ENCODE assay signal across 9 cellular contexts in the genomic region with DNA sequence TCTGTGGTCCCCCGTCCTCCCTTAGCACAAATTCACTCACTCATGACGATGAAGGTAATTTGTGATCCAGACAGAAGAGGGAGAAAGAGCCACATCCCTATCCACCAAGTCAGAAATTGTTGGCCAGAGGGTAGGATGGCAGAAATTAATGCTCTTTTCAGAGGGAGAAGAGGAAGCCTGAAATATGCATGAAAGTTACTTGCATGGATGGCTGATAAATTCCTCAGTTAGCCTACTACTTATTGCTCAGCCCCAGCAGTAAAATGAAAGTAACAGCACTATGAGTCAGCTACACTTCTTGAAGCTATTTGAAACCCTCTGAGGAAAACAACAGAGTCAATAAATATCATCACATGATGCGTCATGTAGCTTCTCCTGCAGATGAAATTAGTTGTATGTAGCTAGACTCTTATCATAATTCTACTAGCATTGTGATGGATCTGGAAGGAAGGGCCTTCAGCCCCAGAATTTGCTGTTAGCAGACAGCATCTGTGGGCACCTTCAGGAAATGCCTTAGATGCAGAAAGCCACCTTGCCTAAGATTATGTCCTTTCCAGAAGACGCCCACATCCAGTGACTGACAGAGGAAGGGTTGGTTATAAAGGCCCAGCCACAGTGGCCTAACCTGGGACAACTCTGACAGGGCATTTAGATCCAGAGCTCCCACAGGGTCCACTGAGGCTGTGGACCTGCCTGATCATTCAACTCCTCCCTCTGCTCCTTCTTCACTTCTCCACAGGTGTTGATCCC.
DNase-seq lines count a peak whose midpoint lies in the region; ATAC-seq and TF ChIP-seq lines count a peak whose summit lies in the region.
"Had no signal": no experiment of that assay in that cellular context is flagged by ENCODE, and none has a peak within 500 bp of the region (broad histone marks: within the 10 kb centered on the region; RNA-seq: fewer than 3 reads in every experiment).

No MANE protein-coding gene starts in this region.

- H3K9me3 Mint-ChIP-seq in GM23338 = no peaks in the 10 kb centered on the region

- POLR2A ChIA-PET in PC-3 (lab: Charles Lee; ENCODE audit: unreplicated experiment) = interaction anchor here (0.6 kb wide), 1 partner anchor 117 kb away, joined by 5 read pairs; no protein-coding TSS in a partner anchor

- no peak for TF ChIP-seq CTCF in GM13977 (IDR thresholded peaks at IDR 0.05; ENCODE audit: extremely low read depth, insufficient read depth, missing control alignments)
- peak in 1 of 2 experiments; percentile 36; a peak in 2 of 4 replicates for TF ChIP-seq CTCF in GM23338 (conservative IDR thresholded peaks at IDR 0.05; ENCODE audit: low read depth in 2 of 2)
- TF ChIP-seq CTCF in PC-3 (conservative IDR thresholded peaks at IDR 0.05; ENCODE audit: low read depth, low read length) = peak; percentile 28; the same call in 1 of the 2 replicates
- peak; percentile 41 for TF ChIP-seq CTCF in fibroblast of villous mesenchyme (IDR thresholded peaks at IDR 0.05; ENCODE audit: insufficient read depth, low read depth, low read length)

- no peak overlapping the region for H3K4me3 Mint-ChIP-seq in GM23338

- no peaks in the 10 kb centered on the region for H4K20me1 ChIP-seq in GM23338 (replicated peaks; ENCODE audit: insufficient read depth)
- H4K20me1 ChIP-seq in PC-3 (ENCODE audit: low read length) = no peaks in the 10 kb centered on the region

- no peaks in the 10 kb centered on the region for H3K27me3 Mint-ChIP-seq in GM23338 (ENCODE audit: insufficient read depth, low read depth, poor library complexity)

- peaks cover 5% of the 10 kb centered on the region; the same call in 1 of the 2 replicates for H3K9me2 ChIP-seq in GM23338 (ENCODE audit: insufficient read depth)
- no peaks in the 10 kb centered on the region for H3K9me2 ChIP-seq in PC-3 (replicated peaks; ENCODE audit: low read length)

- intact Hi-C loops in PC-3 (cut with micrococcal nuclease) = loop anchor here (2.0 to 5.0 kb wide), 5 partner anchors 50 to 209 kb away; partner anchors contain the start of gene FEM1C

- H2AFZ ChIP-seq in GM23338 = 0 out of 2 replicates have a peak overlapping the region, but pooled peaks have one; percentile 5
- H2AFZ ChIP-seq in PC-3 (ENCODE audit: low read length) = no peak overlapping the region

- H3F3A ChIP-seq in GM23338 (replicated peaks; ENCODE audit: low read depth) (no peaks in the 10 kb centered on the region), PC-3 (ENCODE audit: low read length, unreplicated experiment) (no peaks in the 10 kb centered on the region)

- in situ Hi-C loops in GM13977 (cut with MboI; ENCODE audit: low pct_unique_long_range_greater_than_20kb, low sequenced_read_pairs, unreplicated experiment) = no loop called here

- CTCF ChIA-PET in PC-3 (lab: Charles Lee) = interaction anchor here (0.5 to 0.9 kb wide), 2 partner anchors 38 to 195 kb away, joined by 3 to 5 read pairs; no protein-coding TSS in a partner anchor

- H3K4me2 ChIP-seq in GM23338 = no peak overlapping the region
- H3K4me2 ChIP-seq in PC-3 (ENCODE audit: low read length) = peak overlapping the region; percentile 65

- H3K36me3 Mint-ChIP-seq in GM23338 (ENCODE audit: low read depth) = no peaks in the 10 kb centered on the region

- H3K9ac ChIP-seq in PC-3 (ENCODE audit: low read length) = no peak overlapping the region

- DNase-seq in GM13977 (ENCODE audit: low spot score) (peak; percentile 34), GM23338 (ENCODE audit: low spot score) (no peak), PC-3 (peak; percentile 86), fibroblast of villous mesenchyme (ENCODE audit: low read depth) (peak; percentile 90), superior temporal gyrus (ENCODE audit: extremely low spot score) (peak; percentile 43), NCI-H2171 (lab: John Stamatoyannopoulos, UW) (no peak), NCI-H446 treated with DMSO at 0.1 percent for 48 hours (lab: John Stamatoyannopoulos, UW) (no peak)
- no peak for DNase-seq in effector CD8-positive, alpha-beta T cell (lab: John Stamatoyannopoulos, UW)

- no peak overlapping the region for H3K27ac Mint-ChIP-seq in GM23338

- no peaks in the 10 kb centered on the region for H3K9me3 ChIP-seq in PC-3 (ENCODE audit: low read length)

- H3K4me1 ChIP-seq in GM23338 (ENCODE audit: insufficient read depth) (peaks cover 8% of the 10 kb centered on the region), PC-3 (ENCODE audit: insufficient read depth, low read length) (peaks cover 29% of the 10 kb centered on the region)

- H3K27me3 ChIP-seq in GM23338 (ENCODE audit: insufficient read depth) (no peaks in the 10 kb centered on the region), PC-3 (ENCODE audit: low read length) (no peaks in the 10 kb centered on the region)

- H3K4me3 ChIP-seq in GM23338 (no peak overlapping the region), PC-3 (ENCODE audit: low read length) (peak overlapping the region; percentile 9; the same call in 1 of the 2 replicates), fibroblast of villous mesenchyme (ENCODE audit: low read depth, low read length) (no peak overlapping the region)
- H3K4me3 ChIP-seq: SK-N-MC had no signal

- H3K27ac ChIP-seq in GM23338 (ENCODE audit: low read depth) = no peak overlapping the region
- H3K27ac ChIP-seq in PC-3 (ENCODE audit: low read length) = peak overlapping the region; percentile 41
- H3K27ac ChIP-seq: SK-N-MC had no signal

- H3K36me3 ChIP-seq in GM23338 (ENCODE audit: insufficient read depth) (no peaks in the 10 kb centered on the region), PC-3 (ENCODE audit: low read depth, low read length) (no peaks in the 10 kb centered on the region)

- H3K4me1 Mint-ChIP-seq in GM23338 = peaks cover 16% of the 10 kb centered on the region

- no peaks in the 10 kb centered on the region for H3K79me2 ChIP-seq in GM23338 (replicated peaks; ENCODE audit: insufficient read depth)
- no peaks in the 10 kb centered on the region for H3K79me2 ChIP-seq in PC-3 (ENCODE audit: low read length)

- no TSS peak for BruUV-seq in PC-3 (replicated peaks; lab: Mats Ljungman, UMichigan)

- no peak for ATAC-seq in GM23338
- peak; percentile 88 for ATAC-seq in PC-3

TF ChIP-seq in GM23338, 12 proteins besides CTCF, POLR2A, EP300 and RAD21 (continues in another document):
- no peak for TF ChIP-seq ZNF462 (CRISPR knock-in tag; IDR thresholded peaks at IDR 0.05)
- TF ChIP-seq EZH2 (IDR thresholded peaks at IDR 0.05; ENCODE audit: low read depth, unreplicated experiment) = no peak
- no peak for TF ChIP-seq ZNF331 (CRISPR knock-in tag; IDR thresholded peaks at IDR 0.05; ENCODE audit: low read depth)
- TF ChIP-seq NANOG (IDR thresholded peaks at IDR 0.05; ENCODE audit: borderline replicate concordance) = no peak
- no peak for TF ChIP-seq STAT1 (IDR thresholded peaks at IDR 0.05; ENCODE audit: unreplicated experiment)

Comparison
In these comparisons a context has a peak if more than half of its experiments do, and no peak if none do; other contexts are left out.
1. DNase-seq: peak in GM13977 (single experiment), PC-3 (single experiment), fibroblast of villous mesenchyme (single experiment) and superior temporal gyrus (single experiment); none in GM23338 (single experiment), NCI-H2171 (single experiment), effector CD8-positive, alpha-beta T cell (single experiment) and NCI-H446 treated with DMSO at 0.1 percent for 48 hours (single experiment).